In genomic region chr22:38228873-38229740, GRCh38 we compare ENCODE assay signal across 8 cellular contexts. TPM values are rescaled to one million over a fixed set of nuclear protein-coding genes. Genes with fewer than 3 reads are reported as not detected.
DNase-seq lines count a peak whose midpoint lies in the region; ATAC-seq lines count a peak whose summit lies in the region.

No MANE protein-coding gene starts in this region.

- H3K4me3 ChIP-seq in rectal smooth muscle tissue (ENCODE audit: low read length) = no peak overlapping the region

- in situ Hi-C loops in Caki2 (cut with HindIII; ENCODE audit: low pct_unique_long_range_greater_than_20kb, low sequenced_read_pairs) = no loop called here

- ATAC-seq in GM21526 (IDR thresholded peaks at IDR 0.05; ENCODE audit: low FRiP score, unreplicated experiment) = no peak
- ATAC-seq in HG02571 (IDR thresholded peaks at IDR 0.05; ENCODE audit: unreplicated experiment) = no peak

- peaks cover 4% of the 10 kb centered on the region for H3K4me1 ChIP-seq in rectal smooth muscle tissue (ENCODE audit: control insufficient read depth, insufficient read depth, low read length)

- H3K36me3 ChIP-seq in rectal smooth muscle tissue (ENCODE audit: control insufficient read depth, insufficient read depth, low read length) = peaks cover 29% of the 10 kb centered on the region

- peak overlapping the region; percentile 55 for H3K27ac ChIP-seq in rectal smooth muscle tissue (ENCODE audit: low read depth, low read length)

- peak; percentile 52 for DNase-seq in Caki2 (ENCODE audit: low read depth)
- DNase-seq in RPMI7951 (ENCODE audit: low read depth) = peak; percentile 87
- peak; percentile 72 for DNase-seq in fibroblast of peridontal ligament (ENCODE audit: extremely low read depth)
- DNase-seq in cortex of kidney (lab: John Stamatoyannopoulos, UW) = no peak
- DNase-seq in pons (ENCODE audit: low spot score) = no peak

- H3K27me3 ChIP-seq in rectal smooth muscle tissue (ENCODE audit: control insufficient read depth, insufficient read depth, low read length) = no peaks in the 10 kb centered on the region

- H3K9ac ChIP-seq in rectal smooth muscle tissue (ENCODE audit: low read length) = no peak overlapping the region

RNA-seq across cellular contexts. Expression of gene MAFF, which starts 27.3 kb away (rescaled TPM):
- total RNA-seq in Caki2 (2014; rRNA removed; shearing (Covaris generic); ENCODE audit: low replicate concordance) = 24.5 and 29.3 TPM in 2 replicates
- 6.4 and 9.1 TPM in 2 replicates for total RNA-seq in RPMI7951 (2014; rRNA removed; shearing (Covaris generic))

RNA-seq across cellular contexts. Expression of gene TMEM184B, which starts 43.7 kb away (rescaled TPM):
- 31.2 and 46.9 TPM in 2 replicates for total RNA-seq in Caki2 (2014; rRNA removed; shearing (Covaris generic); ENCODE audit: low replicate concordance)
- total RNA-seq in RPMI7951 (2014; rRNA removed; shearing (Covaris generic)) = 33.0 and 34.7 TPM in 2 replicates

RNA-seq across cellular contexts. Expression of gene PLA2G6, which starts 47.5 kb away (rescaled TPM):
- 12.6 and 13.4 TPM in 2 replicates for total RNA-seq in Caki2 (2014; rRNA removed; shearing (Covaris generic); ENCODE audit: low replicate concordance)
- 3.7 and 6.8 TPM in 2 replicates for total RNA-seq in RPMI7951 (2014; rRNA removed; shearing (Covaris generic))

Comparison
In these comparisons a context has a peak if more than half of its experiments do, and no peak if none do; other contexts are left out.
1. DNase-seq: peak in Caki2 (single experiment), RPMI7951 (single experiment) and fibroblast of peridontal ligament (single experiment); none in cortex of kidney (single experiment) and pons (single experiment).